In the genomic region with DNA sequence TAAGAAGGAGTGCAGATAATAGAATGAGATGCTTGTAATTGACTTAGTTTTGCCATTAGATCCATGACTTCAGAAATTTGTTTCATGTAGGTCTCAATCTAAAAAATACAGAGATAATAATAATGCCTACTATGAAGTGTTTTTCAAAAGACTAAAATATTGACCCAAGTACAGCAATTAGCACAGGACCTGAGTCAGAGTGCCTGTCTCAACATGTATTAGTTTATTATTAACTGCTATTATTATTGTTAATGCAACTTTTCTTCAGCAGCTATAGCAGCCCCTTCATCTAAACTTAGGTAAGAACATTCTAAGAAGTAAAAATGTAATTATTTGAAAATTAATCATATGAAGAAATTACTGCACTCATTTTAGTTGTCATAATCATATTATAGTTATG, we compare ENCODE assay signal across 32 cellular contexts.
"Had no signal": no experiment of that assay in that cellular context is flagged by ENCODE, and none has a peak within 500 bp of the region (broad histone marks: within the 10 kb centered on the region; RNA-seq: fewer than 3 reads in every experiment).

No MANE protein-coding gene starts in this region.

- H3K4me1 ChIP-seq: body of pancreas, breast epithelium had no signal

- H3K27ac ChIP-seq: body of pancreas, brain microvascular endothelial cell, breast epithelium, cardiac muscle cell, VCaP had no signal

- H3K27me3 ChIP-seq: body of pancreas, brain microvascular endothelial cell, breast epithelium, cardiac muscle cell had no signal

- DNase-seq: activated B cell treated with CpG ODN at 0.5 μM for 24 hours; activated CD4-positive, alpha-beta memory T cell treated with anti-CD3 and anti-CD28 coated beads, Interleukin-2, amount 10 ng/mL, durations not matched to agents 7 days and 5 days; activated CD4-positive, alpha-beta T cell treated with anti-CD3 and anti-CD28 coated beads for 1 hour; activated CD4-positive, alpha-beta T cell treated with anti-CD3 and anti-CD28 coated beads for 36 hours; activated CD4-positive, alpha-beta T cell treated with anti-CD3 and anti-CD28 coated beads for 48 hours; activated CD4-positive, alpha-beta T cell treated with anti-CD3 and anti-CD28 coated beads, Interleukin-2, amount 10 ng/mL, durations not matched to agents 7 days and 5 days; activated CD4-positive, alpha-beta T cell treated with anti-CD3 and anti-CD28 coated beads, Interleukin-2, amount 50 U/mL, for 48 hours; activated CD8-positive, alpha-beta memory T cell treated with anti-CD3 and anti-CD28 coated beads for 24 hours; activated CD8-positive, alpha-beta memory T cell treated with anti-CD3 and anti-CD28 coated beads, Interleukin-2, amount 10 ng/mL, durations not matched to agents 7 days and 5 days; activated CD8-positive, alpha-beta memory T cell treated with anti-CD3 and anti-CD28 coated beads, Interleukin-2, amount 50 U/mL, for 48 hours; activated CD8-positive, alpha-beta T cell treated with anti-CD3 and anti-CD28 coated beads, Interleukin-2, amount 10 ng/mL, durations not matched to agents 7 days and 5 days; activated effector memory CD4-positive, alpha-beta T cell treated with Interleukin-2 at 50 U/mL for 16 hours; activated gamma-delta T cell; activated naive CD4-positive, alpha-beta T cell treated with anti-CD3 and anti-CD28 coated beads, Interleukin-2, amount 10 ng/mL, durations not matched to agents 7 days and 5 days; activated naive CD4-positive, alpha-beta T cell treated with Interleukin-2 at 50 U/mL for 16 hours; activated naive CD8-positive, alpha-beta T cell treated with anti-CD3 and anti-CD28 coated beads, Interleukin-2, amount 10 ng/mL, durations not matched to agents 7 days and 5 days; activated naive CD8-positive, alpha-beta T cell treated with anti-CD3 and anti-CD28 coated beads, Interleukin-2, amount 50 U/mL, for 24 hours; activated T-cell treated with anti-CD3 and anti-CD28 coated beads, Interleukin-2, amount 50 U/mL, for 24 hours; activated T-cell treated with anti-CD3 and anti-CD28 coated beads, Interleukin-2, amount 50 U/mL, for 48 hours; amygdala; anterior cingulate cortex; body of pancreas; brain microvascular endothelial cell; caudate nucleus; cerebellar nuclear complex; T-helper 1 cell; T-helper 2 cell; T-helper 9 cell had no signal

- H3K9me3 ChIP-seq: body of pancreas, breast epithelium had no signal

- H3K36me3 ChIP-seq: brain microvascular endothelial cell, breast epithelium, cardiac muscle cell had no signal

- FAIRE-seq: astrocyte had no signal

- H3K4me3 ChIP-seq: body of pancreas, breast epithelium, cardiac muscle cell had no signal
